ENCODE assay signal across 8 cellular contexts in the genomic region with DNA sequence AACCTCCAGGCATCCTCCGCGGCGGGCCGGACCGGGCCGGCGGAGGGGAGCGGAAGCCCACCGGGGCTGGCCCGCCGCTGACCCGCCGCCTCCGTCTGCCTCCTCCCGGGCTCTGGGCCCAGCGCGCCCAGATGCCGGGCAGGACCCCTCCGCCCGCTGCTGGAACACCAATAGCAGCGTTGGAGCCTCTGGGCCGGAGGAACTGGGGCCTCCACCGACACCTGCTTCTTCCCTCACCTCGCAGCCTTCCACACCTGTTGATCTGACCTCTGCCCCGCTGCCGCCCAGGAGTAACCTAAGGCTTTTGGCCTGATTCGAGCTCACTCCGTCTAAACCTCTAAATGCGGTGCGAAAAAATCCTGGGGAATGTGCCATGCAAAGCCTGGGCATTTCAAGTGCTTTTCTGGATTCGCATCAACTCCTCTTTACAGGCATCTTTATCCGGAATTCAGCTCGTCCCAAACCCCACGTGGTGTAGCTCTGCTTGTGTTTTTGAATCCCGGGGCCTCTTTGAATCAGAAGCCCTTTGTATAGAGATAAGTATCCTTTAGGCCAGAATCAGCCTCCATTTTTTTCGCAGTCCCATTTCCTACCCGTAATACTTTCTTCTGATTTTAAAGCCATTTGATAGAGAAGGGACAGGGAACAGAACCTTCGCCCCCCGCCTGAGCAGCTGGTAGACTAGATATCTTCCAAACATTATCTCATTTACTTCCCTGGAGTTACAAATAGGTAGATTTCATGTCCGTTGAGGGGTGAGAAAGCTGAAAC. TPM values are rescaled to one million over a fixed set of nuclear protein-coding genes. Genes with fewer than 3 reads are reported as not detected.
A peak's percentile ranks its signal among the peaks of the same experiment; 100 is the strongest.
DNase-seq lines count a peak whose midpoint lies in the region; ATAC-seq and TF ChIP-seq lines count a peak whose summit lies in the region.

No MANE protein-coding gene starts in this region.

- H3K4me3 ChIP-seq in GM23338 (peak overlapping the region; percentile 92), NT2/D1 (ENCODE audit: insufficient read length, low read depth) (peak overlapping the region; percentile 60), ectodermal cell (ENCODE audit: insufficient read depth, low read depth, low read length) (peak overlapping the region; percentile 92), mucosa of stomach (ENCODE audit: low read length) (no peak overlapping the region), aorta (ENCODE audit: low read length in 2 of 2) (peak overlapping the region; percentile 19 to 77)

- CTCF ChIA-PET in HEK293T (lab: Yijun Ruan, JAX) = interaction anchor here (0.6 to 1.3 kb wide), 5 partner anchors 18 to 887 kb away, joined by 3 to 9 read pairs (median 3); no protein-coding TSS in a partner anchor

- H3K27ac ChIP-seq in GM23338 (ENCODE audit: low read depth) = peak overlapping the region; percentile 97
- peak overlapping the region; percentile 91 for H3K27ac ChIP-seq in ectodermal cell (ENCODE audit: insufficient read depth, low read depth, low read length, poor library complexity, severe bottlenecking)
- peak overlapping the region; percentile 89 to 92 for H3K27ac ChIP-seq in aorta (ENCODE audit: low read depth in 1 of 2, low read length in 2 of 2)

- DNase-seq in Caki2 (ENCODE audit: low read depth) (peak; percentile 69), GM23338 (ENCODE audit: low spot score) (peak; percentile 82), NT2/D1 (ENCODE audit: low read depth, low spot score) (peak; percentile 42), aorta (no peak), HEK293T (ENCODE audit: extremely low spot score) (no peak)
- DNase-seq in activated CD4-positive, alpha-beta T cell treated with anti-CD3 and anti-CD28 coated beads, Interleukin-2, amount 50 U/mL, for 48 hours = no peak

- peaks cover 12% of the 10 kb centered on the region for H3F3A ChIP-seq in GM23338 (replicated peaks; ENCODE audit: low read depth)

- H4K20me1 ChIP-seq in GM23338 (replicated peaks; ENCODE audit: insufficient read depth) = peaks cover 24% of the 10 kb centered on the region

- in situ Hi-C loops in Caki2 (cut with HindIII; ENCODE audit: low pct_unique_long_range_greater_than_20kb, low sequenced_read_pairs) = no loop called here

- peaks cover 6% of the 10 kb centered on the region; the same call in 1 of the 2 replicates for H3K9me2 ChIP-seq in GM23338 (ENCODE audit: insufficient read depth)

- ATAC-seq in GM23338 = peak; percentile 37; the same call in 2 of the 3 replicates
- ATAC-seq in aorta (ENCODE audit: low FRiP score) = no peak

- peaks cover 64% of the 10 kb centered on the region for H3K79me2 ChIP-seq in GM23338 (replicated peaks; ENCODE audit: insufficient read depth)

- POLR2A ChIA-PET in HEK293T (lab: Yijun Ruan, JAX) = interaction anchor here (0.5 to 2.1 kb wide), 10 partner anchors 8 to 145 kb away, joined by 3 to 9 read pairs (median 3); a partner anchor contains a TSS

- peak overlapping the region; percentile 85 for H3K4me2 ChIP-seq in GM23338

- H3K27me3 Mint-ChIP-seq in GM23338 (ENCODE audit: insufficient read depth, low read depth, poor library complexity) = peaks cover 20% of the 10 kb centered on the region

- H3K4me1 ChIP-seq in GM23338 (ENCODE audit: insufficient read depth) = peaks cover 47% of the 10 kb centered on the region
- peaks cover 3% of the 10 kb centered on the region for H3K4me1 ChIP-seq in NT2/D1 (ENCODE audit: insufficient read depth, insufficient read length)
- peaks cover 21% of the 10 kb centered on the region for H3K4me1 ChIP-seq in ectodermal cell (ENCODE audit: control insufficient read depth, insufficient read depth, low read length)
- peaks cover 19% of the 10 kb centered on the region for H3K4me1 ChIP-seq in mucosa of stomach (ENCODE audit: control insufficient read depth, insufficient read depth, low read length)
- peaks cover 0 to 8% of the 10 kb centered on the region in 2 donors for H3K4me1 ChIP-seq in aorta (ENCODE audit: control insufficient read depth in 1 of 2, insufficient read depth in 2 of 2, low read length in 2 of 2)

- H3K9me3 ChIP-seq in NT2/D1 (ENCODE audit: insufficient read depth, low read length) (no peaks in the 10 kb centered on the region), ectodermal cell (ENCODE audit: control insufficient read depth, low read length) (no peaks in the 10 kb centered on the region), mucosa of stomach (ENCODE audit: control insufficient read depth, low read length) (no peaks in the 10 kb centered on the region), aorta (ENCODE audit: control insufficient read depth, low read length) (no peaks in the 10 kb centered on the region)

- no peaks in the 10 kb centered on the region for H3K27me3 ChIP-seq in GM23338 (ENCODE audit: insufficient read depth)
- H3K27me3 ChIP-seq in NT2/D1 (ENCODE audit: insufficient read depth, insufficient read length) = no peaks in the 10 kb centered on the region
- no peaks in the 10 kb centered on the region for H3K27me3 ChIP-seq in ectodermal cell (ENCODE audit: control insufficient read depth, insufficient read depth, low read length, poor library complexity, severe bottlenecking)
- peaks cover 3% of the 10 kb centered on the region for H3K27me3 ChIP-seq in mucosa of stomach (ENCODE audit: control insufficient read depth, insufficient read depth, low read length)
- no peaks in the 10 kb centered on the region for H3K27me3 ChIP-seq in aorta (ENCODE audit: control insufficient read depth in 1 of 2, insufficient read depth in 2 of 2, low read length in 1 of 2)

- no peaks in the 10 kb centered on the region for H3K36me3 ChIP-seq in GM23338 (ENCODE audit: insufficient read depth)
- H3K36me3 ChIP-seq in NT2/D1 (ENCODE audit: insufficient read depth, insufficient read length, low read length) = peaks cover 28% of the 10 kb centered on the region
- H3K36me3 ChIP-seq in ectodermal cell (ENCODE audit: control insufficient read depth, insufficient read depth, low read length) = no peaks in the 10 kb centered on the region
- no peaks in the 10 kb centered on the region for H3K36me3 ChIP-seq in mucosa of stomach (ENCODE audit: control insufficient read depth, insufficient read depth, low read length)
- no peaks in the 10 kb centered on the region for H3K36me3 ChIP-seq in aorta (ENCODE audit: control insufficient read depth in 1 of 2, insufficient read depth in 2 of 2, low read length in 1 of 2)

- 4 to 7% methylated on average over 38 to 40 of the region's 40 CpGs for WGBS in ectodermal cell, 2 experiments
- 1 to 2% methylated on average over 28 to 40 of the region's 40 CpGs for WGBS in aorta, 2 donors

- peak overlapping the region; percentile 89 for H3K4me3 Mint-ChIP-seq in GM23338

- H2AFZ ChIP-seq in GM23338 = 0 out of 2 replicates have a peak overlapping the region, but pooled peaks have one; percentile 29

- peak overlapping the region; percentile 98 for H3K27ac Mint-ChIP-seq in GM23338

- intact Hi-C loops in aorta (cut with DNase I) = loop anchor here (2.0 to 10.0 kb wide), 6 partner anchors 60 to 307 kb away; a partner anchor contains a TSS

- peaks cover 59% of the 10 kb centered on the region for H3K4me1 Mint-ChIP-seq in GM23338

- no peak for TF ChIP-seq CTCF in GM23338 (conservative IDR thresholded peaks at IDR 0.05; ENCODE audit: low read depth in 2 of 2)

- H3K9me3 Mint-ChIP-seq in GM23338 = peaks cover 4% of the 10 kb centered on the region; the same call in 2 of the 3 replicates

- peaks cover 20% of the 10 kb centered on the region for H3K36me3 Mint-ChIP-seq in GM23338 (ENCODE audit: low read depth)

- H3K9ac ChIP-seq in NT2/D1 (ENCODE audit: insufficient read length, low read depth) (peak overlapping the region; percentile 86), mucosa of stomach (ENCODE audit: low read length) (peak overlapping the region; percentile 77)

TF ChIP-seq in GM23338, 12 proteins besides CTCF, POLR2A, EP300 and RAD21:
- TF ChIP-seq CREB1 (CRISPR knock-in tag; IDR thresholded peaks at IDR 0.05; ENCODE audit: low read depth) (0 out of 2 replicates have a peak, but pooled peaks have one; percentile 0), POLR2AphosphoS5 (IDR thresholded peaks at IDR 0.05; ENCODE audit: low read depth) (no peak; the same call in 1 of the 2 replicates), EZH2phosphoT487 (IDR thresholded peaks at IDR 0.05; ENCODE audit: unreplicated experiment) (no peak)
TF ChIP-seq in GM23338: peak in this region for 1.

TF ChIP-seq in HEK293T, 16 proteins besides CTCF, POLR2A, EP300 and RAD21:
- TF ChIP-seq TARDBP (IDR thresholded peaks at IDR 0.05) = no peak
- TF ChIP-seq, protein P1, sequence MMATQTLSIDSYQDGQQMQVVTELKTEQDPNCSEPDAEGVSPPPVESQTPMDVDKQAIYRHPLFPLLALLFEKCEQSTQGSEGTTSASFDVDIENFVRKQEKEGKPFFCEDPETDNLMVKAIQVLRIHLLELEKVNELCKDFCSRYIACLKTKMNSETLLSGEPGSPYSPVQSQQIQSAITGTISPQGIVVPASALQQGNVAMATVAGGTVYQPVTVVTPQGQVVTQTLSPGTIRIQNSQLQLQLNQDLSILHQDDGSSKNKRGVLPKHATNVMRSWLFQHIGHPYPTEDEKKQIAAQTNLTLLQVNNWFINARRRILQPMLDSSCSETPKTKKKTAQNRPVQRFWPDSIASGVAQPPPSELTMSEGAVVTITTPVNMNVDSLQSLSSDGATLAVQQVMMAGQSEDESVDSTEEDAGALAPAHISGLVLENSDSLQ (IDR thresholded peaks at IDR 0.05) = no peak
- TF ChIP-seq HDGF (IDR thresholded peaks at IDR 0.05; ENCODE audit: borderline replicate concordance) = no peak
- TF ChIP-seq NFRKB (IDR thresholded peaks at IDR 0.05) = no peak

RNA-seq across cellular contexts. Expression of a gene that starts 0.7 kb away (rescaled TPM):
- total RNA-seq in Caki2 (2014; rRNA removed; shearing (Covaris generic); ENCODE audit: low replicate concordance) = 95.0 and 106 TPM in 2 replicates
- total RNA-seq in GM23338 (2014; rRNA removed; shearing (Covaris generic)) = 220 and 247 TPM in 2 replicates
- 270 and 312 TPM in 2 replicates for polyA plus RNA-seq in GM23338 (2016; fragmentation: Nextera tagmentation; extraction: Ambion mirVana)
- polyA plus RNA-seq in ectodermal cell (2013, experiment 1 of 4) = 436 TPM
- polyA plus RNA-seq in ectodermal cell (2013, experiment 2 of 4) = 422 TPM
- 391 TPM for polyA plus RNA-seq in ectodermal cell (2013, experiment 3 of 4)
- polyA plus RNA-seq in ectodermal cell (2013, experiment 4 of 4) = 415 TPM
- total RNA-seq in aorta = 100 to 1,000 TPM; 386 to 463 TPM
- 100 to 1,000 TPM; 138 to 203 TPM for polyA plus RNA-seq in aorta

Comparison
In these comparisons a context has a peak if more than half of its experiments do, and no peak if none do; other contexts are left out.
1. DNase-seq: peak in Caki2 (single experiment), GM23338 (single experiment) and NT2/D1 (single experiment); none in aorta (0 of 2), HEK293T (single experiment) and activated CD4-positive, alpha-beta T cell treated with anti-CD3 and anti-CD28 coated beads, Interleukin-2, amount 50 U/mL, for 48 hours (0 of 2).
2. Peak in every context shown above with its lines, with median percentiles within 50 percentile points of each other: H3K27ac ChIP-seq.